ENCODE assay signal across 1 cellular context in the genomic region with DNA sequence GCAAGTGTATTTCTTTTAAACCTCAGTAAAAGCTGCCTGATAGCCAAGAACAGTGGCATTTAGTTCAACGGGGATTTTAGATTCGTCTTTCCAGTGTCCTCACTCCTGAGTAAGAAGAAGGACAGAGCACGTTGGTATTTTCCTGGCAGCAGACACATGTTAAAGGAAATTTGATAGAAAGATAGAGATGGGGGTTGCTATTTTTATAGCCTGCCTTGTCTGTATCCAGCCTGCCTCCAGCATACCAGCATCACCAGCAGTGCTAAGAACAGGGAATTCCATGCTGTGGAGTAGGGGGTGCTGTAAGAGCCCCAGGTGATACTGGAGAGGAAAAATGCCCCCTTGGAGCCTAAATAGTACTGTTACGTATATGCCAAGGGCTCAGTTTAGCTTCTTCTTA.
TF ChIP-seq lines count a peak whose summit lies in the region.

No MANE protein-coding gene starts in this region.

TF ChIP-seq in GM23338, 12 proteins besides CTCF, POLR2A, EP300 and RAD21 (continued from another document):
- TF ChIP-seq, protein P1, sequence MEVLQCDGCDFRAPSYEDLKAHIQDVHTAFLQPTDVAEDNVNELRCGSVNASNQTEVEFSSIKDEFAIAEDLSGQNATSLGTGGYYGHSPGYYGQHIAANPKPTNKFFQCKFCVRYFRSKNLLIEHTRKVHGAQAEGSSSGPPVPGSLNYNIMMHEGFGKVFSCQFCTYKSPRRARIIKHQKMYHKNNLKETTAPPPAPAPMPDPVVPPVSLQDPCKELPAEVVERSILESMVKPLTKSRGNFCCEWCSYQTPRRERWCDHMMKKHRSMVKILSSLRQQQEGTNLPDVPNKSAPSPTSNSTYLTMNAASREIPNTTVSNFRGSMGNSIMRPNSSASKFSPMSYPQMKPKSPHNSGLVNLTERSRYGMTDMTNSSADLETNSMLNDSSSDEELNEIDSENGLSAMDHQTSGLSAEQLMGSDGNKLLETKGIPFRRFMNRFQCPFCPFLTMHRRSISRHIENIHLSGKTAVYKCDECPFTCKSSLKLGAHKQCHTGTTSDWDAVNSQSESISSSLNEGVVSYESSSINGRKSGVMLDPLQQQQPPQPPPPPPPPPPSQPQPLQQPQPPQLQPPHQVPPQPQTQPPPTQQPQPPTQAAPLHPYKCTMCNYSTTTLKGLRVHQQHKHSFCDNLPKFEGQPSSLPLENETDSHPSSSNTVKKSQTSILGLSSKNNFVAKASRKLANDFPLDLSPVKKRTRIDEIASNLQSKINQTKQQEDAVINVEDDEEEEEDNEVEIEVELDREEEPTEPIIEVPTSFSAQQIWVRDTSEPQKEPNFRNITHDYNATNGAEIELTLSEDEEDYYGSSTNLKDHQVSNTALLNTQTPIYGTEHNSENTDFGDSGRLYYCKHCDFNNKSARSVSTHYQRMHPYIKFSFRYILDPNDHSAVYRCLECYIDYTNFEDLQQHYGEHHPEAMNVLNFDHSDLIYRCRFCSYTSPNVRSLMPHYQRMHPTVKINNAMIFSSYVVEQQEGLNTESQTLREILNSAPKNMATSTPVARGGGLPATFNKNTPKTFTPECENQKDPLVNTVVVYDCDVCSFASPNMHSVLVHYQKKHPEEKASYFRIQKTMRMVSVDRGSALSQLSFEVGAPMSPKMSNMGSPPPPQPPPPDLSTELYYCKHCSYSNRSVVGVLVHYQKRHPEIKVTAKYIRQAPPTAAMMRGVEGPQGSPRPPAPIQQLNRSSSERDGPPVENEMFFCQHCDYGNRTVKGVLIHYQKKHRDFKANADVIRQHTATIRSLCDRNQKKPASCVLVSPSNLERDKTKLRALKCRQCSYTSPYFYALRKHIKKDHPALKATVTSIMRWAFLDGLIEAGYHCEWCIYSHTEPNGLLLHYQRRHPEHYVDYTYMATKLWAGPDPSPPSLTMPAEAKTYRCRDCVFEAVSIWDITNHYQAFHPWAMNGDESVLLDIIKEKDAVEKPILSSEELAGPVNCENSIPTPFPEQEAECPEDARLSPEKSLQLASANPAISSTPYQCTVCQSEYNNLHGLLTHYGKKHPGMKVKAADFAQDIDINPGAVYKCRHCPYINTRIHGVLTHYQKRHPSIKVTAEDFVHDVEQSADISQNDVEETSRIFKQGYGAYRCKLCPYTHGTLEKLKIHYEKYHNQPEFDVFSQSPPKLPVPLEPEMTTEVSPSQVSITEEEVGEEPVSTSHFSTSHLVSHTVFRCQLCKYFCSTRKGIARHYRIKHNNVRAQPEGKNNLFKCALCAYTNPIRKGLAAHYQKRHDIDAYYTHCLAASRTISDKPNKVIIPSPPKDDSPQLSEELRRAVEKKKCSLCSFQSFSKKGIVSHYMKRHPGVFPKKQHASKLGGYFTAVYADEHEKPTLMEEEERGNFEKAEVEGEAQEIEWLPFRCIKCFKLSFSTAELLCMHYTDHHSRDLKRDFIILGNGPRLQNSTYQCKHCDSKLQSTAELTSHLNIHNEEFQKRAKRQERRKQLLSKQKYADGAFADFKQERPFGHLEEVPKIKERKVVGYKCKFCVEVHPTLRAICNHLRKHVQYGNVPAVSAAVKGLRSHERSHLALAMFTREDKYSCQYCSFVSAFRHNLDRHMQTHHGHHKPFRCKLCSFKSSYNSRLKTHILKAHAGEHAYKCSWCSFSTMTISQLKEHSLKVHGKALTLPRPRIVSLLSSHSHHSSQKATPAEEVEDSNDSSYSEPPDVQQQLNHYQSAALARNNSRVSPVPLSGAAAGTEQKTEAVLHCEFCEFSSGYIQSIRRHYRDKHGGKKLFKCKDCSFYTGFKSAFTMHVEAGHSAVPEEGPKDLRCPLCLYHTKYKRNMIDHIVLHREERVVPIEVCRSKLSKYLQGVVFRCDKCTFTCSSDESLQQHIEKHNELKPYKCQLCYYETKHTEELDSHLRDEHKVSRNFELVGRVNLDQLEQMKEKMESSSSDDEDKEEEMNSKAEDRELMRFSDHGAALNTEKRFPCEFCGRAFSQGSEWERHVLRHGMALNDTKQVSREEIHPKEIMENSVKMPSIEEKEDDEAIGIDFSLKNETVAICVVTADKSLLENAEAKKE (CRISPR knock-in tag; IDR thresholded peaks at IDR 0.05), result no peak
- TF ChIP-seq CREB1 (CRISPR knock-in tag; IDR thresholded peaks at IDR 0.05; ENCODE audit: low read depth) (no peak), EZH2phosphoT487 (IDR thresholded peaks at IDR 0.05; ENCODE audit: unreplicated experiment) (no peak), POLR2AphosphoS5 (IDR thresholded peaks at IDR 0.05; ENCODE audit: low read depth) (no peak), STAT1 (IDR thresholded peaks at IDR 0.05; ENCODE audit: unreplicated experiment) (no peak), EZH2 (IDR thresholded peaks at IDR 0.05; ENCODE audit: low read depth, unreplicated experiment) (no peak), NANOG (IDR thresholded peaks at IDR 0.05; ENCODE audit: borderline replicate concordance) (no peak), ZNF331 (CRISPR knock-in tag; IDR thresholded peaks at IDR 0.05; ENCODE audit: low read depth) (no peak), ZNF114 (CRISPR knock-in tag; IDR thresholded peaks at IDR 0.05) (no peak), JUNB (IDR thresholded peaks at IDR 0.05; ENCODE audit: unreplicated experiment) (no peak)
- TF ChIP-seq, protein P2, sequence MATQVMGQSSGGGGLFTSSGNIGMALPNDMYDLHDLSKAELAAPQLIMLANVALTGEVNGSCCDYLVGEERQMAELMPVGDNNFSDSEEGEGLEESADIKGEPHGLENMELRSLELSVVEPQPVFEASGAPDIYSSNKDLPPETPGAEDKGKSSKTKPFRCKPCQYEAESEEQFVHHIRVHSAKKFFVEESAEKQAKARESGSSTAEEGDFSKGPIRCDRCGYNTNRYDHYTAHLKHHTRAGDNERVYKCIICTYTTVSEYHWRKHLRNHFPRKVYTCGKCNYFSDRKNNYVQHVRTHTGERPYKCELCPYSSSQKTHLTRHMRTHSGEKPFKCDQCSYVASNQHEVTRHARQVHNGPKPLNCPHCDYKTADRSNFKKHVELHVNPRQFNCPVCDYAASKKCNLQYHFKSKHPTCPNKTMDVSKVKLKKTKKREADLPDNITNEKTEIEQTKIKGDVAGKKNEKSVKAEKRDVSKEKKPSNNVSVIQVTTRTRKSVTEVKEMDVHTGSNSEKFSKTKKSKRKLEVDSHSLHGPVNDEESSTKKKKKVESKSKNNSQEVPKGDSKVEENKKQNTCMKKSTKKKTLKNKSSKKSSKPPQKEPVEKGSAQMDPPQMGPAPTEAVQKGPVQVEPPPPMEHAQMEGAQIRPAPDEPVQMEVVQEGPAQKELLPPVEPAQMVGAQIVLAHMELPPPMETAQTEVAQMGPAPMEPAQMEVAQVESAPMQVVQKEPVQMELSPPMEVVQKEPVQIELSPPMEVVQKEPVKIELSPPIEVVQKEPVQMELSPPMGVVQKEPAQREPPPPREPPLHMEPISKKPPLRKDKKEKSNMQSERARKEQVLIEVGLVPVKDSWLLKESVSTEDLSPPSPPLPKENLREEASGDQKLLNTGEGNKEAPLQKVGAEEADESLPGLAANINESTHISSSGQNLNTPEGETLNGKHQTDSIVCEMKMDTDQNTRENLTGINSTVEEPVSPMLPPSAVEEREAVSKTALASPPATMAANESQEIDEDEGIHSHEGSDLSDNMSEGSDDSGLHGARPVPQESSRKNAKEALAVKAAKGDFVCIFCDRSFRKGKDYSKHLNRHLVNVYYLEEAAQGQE (IDR thresholded peaks at IDR 0.05; ENCODE audit: unreplicated experiment), result no peak
